In genomic region chr2:60513996-60514395, GRCh38 we compare ENCODE assay signal across 1 cellular context.
TF ChIP-seq lines count a peak whose summit lies in the region.

No MANE protein-coding gene starts in this region.

TF ChIP-seq in WTC11, 78 proteins besides CTCF, POLR2A, EP300 and RAD21 (continued from another document):
- no peak for TF ChIP-seq ARID4B (CRISPR knock-in tag; IDR thresholded peaks at IDR 0.05; ENCODE audit: borderline replicate concordance)
- no peak for TF ChIP-seq JAZF1 (CRISPR knock-in tag; IDR thresholded peaks at IDR 0.05)
- no peak for TF ChIP-seq STAT6 (CRISPR knock-in tag; conservative IDR thresholded peaks at IDR 0.05; ENCODE audit: low read depth)
- no peak for TF ChIP-seq PREB (CRISPR knock-in tag; IDR thresholded peaks at IDR 0.05; ENCODE audit: borderline replicate concordance)
- no peak for TF ChIP-seq IRF2 (CRISPR knock-in tag; IDR thresholded peaks at IDR 0.05; ENCODE audit: borderline replicate concordance, low read depth)
- TF ChIP-seq ZNF138 (CRISPR knock-in tag; conservative IDR thresholded peaks at IDR 0.05) = no peak
- TF ChIP-seq FOXP4 (CRISPR knock-in tag; IDR thresholded peaks at IDR 0.05) = no peak
- TF ChIP-seq NR1H2 (CRISPR knock-in tag; IDR thresholded peaks at IDR 0.05) = no peak
- no peak for TF ChIP-seq FOXP1 (CRISPR knock-in tag; IDR thresholded peaks at IDR 0.05; ENCODE audit: borderline replicate concordance)
- no peak for TF ChIP-seq CREM (CRISPR knock-in tag; IDR thresholded peaks at IDR 0.05)
TF ChIP-seq in WTC11: peak in this region for 0.
